ENCODE assay signal across 1 cellular context in the genomic region with DNA sequence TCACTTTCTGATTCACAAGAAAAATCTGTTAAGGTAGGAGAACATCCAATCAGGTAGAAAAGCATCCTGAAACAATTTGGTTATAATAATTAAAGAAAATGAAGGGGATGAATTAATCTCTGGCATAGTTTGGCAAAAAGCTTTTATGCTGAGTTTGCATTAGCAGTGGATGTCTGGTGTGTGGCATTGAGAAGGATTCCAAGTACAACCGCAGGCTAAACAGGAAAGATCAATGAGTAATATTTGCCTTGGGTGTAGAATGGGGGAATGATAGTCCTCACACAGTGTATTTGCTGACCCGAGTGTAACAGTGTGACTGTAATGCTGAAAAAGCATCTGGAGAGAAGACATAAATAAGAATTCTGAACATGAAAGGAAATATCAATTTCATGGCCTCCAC.
A peak's percentile ranks its signal among the peaks of the same experiment; 100 is the strongest.
TF ChIP-seq lines count a peak whose summit lies in the region.

No MANE protein-coding gene starts in this region.

TF ChIP-seq in HepG2, 621 proteins besides CTCF, POLR2A, EP300 and RAD21 (continued from another document and continues in another):
- TF ChIP-seq, protein P1, sequence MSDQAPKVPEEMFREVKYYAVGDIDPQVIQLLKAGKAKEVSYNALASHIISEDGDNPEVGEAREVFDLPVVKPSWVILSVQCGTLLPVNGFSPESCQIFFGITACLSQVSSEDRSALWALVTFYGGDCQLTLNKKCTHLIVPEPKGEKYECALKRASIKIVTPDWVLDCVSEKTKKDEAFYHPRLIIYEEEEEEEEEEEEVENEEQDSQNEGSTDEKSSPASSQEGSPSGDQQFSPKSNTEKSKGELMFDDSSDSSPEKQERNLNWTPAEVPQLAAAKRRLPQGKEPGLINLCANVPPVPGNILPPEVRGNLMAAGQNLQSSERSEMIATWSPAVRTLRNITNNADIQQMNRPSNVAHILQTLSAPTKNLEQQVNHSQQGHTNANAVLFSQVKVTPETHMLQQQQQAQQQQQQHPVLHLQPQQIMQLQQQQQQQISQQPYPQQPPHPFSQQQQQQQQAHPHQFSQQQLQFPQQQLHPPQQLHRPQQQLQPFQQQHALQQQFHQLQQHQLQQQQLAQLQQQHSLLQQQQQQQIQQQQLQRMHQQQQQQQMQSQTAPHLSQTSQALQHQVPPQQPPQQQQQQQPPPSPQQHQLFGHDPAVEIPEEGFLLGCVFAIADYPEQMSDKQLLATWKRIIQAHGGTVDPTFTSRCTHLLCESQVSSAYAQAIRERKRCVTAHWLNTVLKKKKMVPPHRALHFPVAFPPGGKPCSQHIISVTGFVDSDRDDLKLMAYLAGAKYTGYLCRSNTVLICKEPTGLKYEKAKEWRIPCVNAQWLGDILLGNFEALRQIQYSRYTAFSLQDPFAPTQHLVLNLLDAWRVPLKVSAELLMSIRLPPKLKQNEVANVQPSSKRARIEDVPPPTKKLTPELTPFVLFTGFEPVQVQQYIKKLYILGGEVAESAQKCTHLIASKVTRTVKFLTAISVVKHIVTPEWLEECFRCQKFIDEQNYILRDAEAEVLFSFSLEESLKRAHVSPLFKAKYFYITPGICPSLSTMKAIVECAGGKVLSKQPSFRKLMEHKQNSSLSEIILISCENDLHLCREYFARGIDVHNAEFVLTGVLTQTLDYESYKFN (CRISPR knock-in tag; conservative IDR thresholded peaks at IDR 0.05): peak; percentile 48; the same call in 1 of the 2 replicates
- TF ChIP-seq SMAD1 (CRISPR knock-in tag; IDR thresholded peaks at IDR 0.05; ENCODE audit: borderline replicate concordance, low read depth): no peak
- peak; percentile 28; the same call in 1 of the 2 replicates for TF ChIP-seq SAP130 (CRISPR knock-in tag; IDR thresholded peaks at IDR 0.05; ENCODE audit: low read depth)
- TF ChIP-seq BCL6 (CRISPR knock-in tag; IDR thresholded peaks at IDR 0.05): 0 out of 2 replicates have a peak, but pooled peaks have one; percentile 13
- TF ChIP-seq, protein P2, sequence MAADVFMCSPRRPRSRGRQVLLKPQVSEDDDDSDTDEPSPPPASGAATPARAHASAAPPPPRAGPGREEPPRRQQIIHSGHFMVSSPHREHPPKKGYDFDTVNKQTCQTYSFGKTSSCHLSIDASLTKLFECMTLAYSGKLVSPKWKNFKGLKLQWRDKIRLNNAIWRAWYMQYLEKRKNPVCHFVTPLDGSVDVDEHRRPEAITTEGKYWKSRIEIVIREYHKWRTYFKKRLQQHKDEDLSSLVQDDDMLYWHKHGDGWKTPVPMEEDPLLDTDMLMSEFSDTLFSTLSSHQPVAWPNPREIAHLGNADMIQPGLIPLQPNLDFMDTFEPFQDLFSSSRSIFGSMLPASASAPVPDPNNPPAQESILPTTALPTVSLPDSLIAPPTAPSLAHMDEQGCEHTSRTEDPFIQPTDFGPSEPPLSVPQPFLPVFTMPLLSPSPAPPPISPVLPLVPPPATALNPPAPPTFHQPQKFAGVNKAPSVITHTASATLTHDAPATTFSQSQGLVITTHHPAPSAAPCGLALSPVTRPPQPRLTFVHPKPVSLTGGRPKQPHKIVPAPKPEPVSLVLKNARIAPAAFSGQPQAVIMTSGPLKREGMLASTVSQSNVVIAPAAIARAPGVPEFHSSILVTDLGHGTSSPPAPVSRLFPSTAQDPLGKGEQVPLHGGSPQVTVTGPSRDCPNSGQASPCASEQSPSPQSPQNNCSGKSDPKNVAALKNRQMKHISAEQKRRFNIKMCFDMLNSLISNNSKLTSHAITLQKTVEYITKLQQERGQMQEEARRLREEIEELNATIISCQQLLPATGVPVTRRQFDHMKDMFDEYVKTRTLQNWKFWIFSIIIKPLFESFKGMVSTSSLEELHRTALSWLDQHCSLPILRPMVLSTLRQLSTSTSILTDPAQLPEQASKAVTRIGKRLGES (CRISPR knock-in tag; IDR thresholded peaks at IDR 0.05; ENCODE audit: borderline replicate concordance): no peak
- TF ChIP-seq, protein P3, sequence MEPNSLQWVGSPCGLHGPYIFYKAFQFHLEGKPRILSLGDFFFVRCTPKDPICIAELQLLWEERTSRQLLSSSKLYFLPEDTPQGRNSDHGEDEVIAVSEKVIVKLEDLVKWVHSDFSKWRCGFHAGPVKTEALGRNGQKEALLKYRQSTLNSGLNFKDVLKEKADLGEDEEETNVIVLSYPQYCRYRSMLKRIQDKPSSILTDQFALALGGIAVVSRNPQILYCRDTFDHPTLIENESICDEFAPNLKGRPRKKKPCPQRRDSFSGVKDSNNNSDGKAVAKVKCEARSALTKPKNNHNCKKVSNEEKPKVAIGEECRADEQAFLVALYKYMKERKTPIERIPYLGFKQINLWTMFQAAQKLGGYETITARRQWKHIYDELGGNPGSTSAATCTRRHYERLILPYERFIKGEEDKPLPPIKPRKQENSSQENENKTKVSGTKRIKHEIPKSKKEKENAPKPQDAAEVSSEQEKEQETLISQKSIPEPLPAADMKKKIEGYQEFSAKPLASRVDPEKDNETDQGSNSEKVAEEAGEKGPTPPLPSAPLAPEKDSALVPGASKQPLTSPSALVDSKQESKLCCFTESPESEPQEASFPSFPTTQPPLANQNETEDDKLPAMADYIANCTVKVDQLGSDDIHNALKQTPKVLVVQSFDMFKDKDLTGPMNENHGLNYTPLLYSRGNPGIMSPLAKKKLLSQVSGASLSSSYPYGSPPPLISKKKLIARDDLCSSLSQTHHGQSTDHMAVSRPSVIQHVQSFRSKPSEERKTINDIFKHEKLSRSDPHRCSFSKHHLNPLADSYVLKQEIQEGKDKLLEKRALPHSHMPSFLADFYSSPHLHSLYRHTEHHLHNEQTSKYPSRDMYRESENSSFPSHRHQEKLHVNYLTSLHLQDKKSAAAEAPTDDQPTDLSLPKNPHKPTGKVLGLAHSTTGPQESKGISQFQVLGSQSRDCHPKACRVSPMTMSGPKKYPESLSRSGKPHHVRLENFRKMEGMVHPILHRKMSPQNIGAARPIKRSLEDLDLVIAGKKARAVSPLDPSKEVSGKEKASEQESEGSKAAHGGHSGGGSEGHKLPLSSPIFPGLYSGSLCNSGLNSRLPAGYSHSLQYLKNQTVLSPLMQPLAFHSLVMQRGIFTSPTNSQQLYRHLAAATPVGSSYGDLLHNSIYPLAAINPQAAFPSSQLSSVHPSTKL (CRISPR knock-in tag; IDR thresholded peaks at IDR 0.05): peak; percentile 70
- no peak for TF ChIP-seq ZNF383 (CRISPR knock-in tag; IDR thresholded peaks at IDR 0.05; ENCODE audit: borderline replicate concordance)
- TF ChIP-seq, protein P4, sequence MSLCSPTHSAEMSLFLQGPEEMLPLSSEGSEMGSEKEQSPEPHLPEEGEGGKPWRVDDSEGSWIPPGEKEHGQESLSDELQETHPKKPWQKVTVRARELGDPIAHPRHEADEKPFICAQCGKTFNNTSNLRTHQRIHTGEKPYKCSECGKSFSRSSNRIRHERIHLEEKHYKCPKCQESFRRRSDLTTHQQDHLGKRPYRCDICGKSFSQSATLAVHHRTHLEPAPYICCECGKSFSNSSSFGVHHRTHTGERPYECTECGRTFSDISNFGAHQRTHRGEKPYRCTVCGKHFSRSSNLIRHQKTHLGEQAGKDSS (CRISPR knock-in tag; IDR thresholded peaks at IDR 0.05; ENCODE audit: borderline replicate concordance, low read depth): no peak
- TF ChIP-seq FOXA3 (CRISPR knock-in tag; IDR thresholded peaks at IDR 0.05): peak; percentile 45; the same call in 1 of the 2 replicates
- TF ChIP-seq TEAD3 (CRISPR knock-in tag; optimal IDR thresholded peaks at IDR 0.05; ENCODE audit: borderline replicate concordance): peak; percentile 51
- TF ChIP-seq, protein P5, sequence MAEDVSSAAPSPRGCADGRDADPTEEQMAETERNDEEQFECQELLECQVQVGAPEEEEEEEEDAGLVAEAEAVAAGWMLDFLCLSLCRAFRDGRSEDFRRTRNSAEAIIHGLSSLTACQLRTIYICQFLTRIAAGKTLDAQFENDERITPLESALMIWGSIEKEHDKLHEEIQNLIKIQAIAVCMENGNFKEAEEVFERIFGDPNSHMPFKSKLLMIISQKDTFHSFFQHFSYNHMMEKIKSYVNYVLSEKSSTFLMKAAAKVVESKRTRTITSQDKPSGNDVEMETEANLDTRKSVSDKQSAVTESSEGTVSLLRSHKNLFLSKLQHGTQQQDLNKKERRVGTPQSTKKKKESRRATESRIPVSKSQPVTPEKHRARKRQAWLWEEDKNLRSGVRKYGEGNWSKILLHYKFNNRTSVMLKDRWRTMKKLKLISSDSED (CRISPR knock-in tag; IDR thresholded peaks at IDR 0.05): no peak
- no peak for TF ChIP-seq ZNF225 (CRISPR knock-in tag; IDR thresholded peaks at IDR 0.05)
- TF ChIP-seq FOSL2 (CRISPR knock-in tag; IDR thresholded peaks at IDR 0.05): peak; percentile 51
- TF ChIP-seq, protein P6, sequence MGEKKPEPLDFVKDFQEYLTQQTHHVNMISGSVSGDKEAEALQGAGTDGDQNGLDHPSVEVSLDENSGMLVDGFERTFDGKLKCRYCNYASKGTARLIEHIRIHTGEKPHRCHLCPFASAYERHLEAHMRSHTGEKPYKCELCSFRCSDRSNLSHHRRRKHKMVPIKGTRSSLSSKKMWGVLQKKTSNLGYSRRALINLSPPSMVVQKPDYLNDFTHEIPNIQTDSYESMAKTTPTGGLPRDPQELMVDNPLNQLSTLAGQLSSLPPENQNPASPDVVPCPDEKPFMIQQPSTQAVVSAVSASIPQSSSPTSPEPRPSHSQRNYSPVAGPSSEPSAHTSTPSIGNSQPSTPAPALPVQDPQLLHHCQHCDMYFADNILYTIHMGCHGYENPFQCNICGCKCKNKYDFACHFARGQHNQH (CRISPR knock-in tag; IDR thresholded peaks at IDR 0.05): peak; percentile 62; the same call in 1 of the 2 replicates
- TF ChIP-seq, protein P7, sequence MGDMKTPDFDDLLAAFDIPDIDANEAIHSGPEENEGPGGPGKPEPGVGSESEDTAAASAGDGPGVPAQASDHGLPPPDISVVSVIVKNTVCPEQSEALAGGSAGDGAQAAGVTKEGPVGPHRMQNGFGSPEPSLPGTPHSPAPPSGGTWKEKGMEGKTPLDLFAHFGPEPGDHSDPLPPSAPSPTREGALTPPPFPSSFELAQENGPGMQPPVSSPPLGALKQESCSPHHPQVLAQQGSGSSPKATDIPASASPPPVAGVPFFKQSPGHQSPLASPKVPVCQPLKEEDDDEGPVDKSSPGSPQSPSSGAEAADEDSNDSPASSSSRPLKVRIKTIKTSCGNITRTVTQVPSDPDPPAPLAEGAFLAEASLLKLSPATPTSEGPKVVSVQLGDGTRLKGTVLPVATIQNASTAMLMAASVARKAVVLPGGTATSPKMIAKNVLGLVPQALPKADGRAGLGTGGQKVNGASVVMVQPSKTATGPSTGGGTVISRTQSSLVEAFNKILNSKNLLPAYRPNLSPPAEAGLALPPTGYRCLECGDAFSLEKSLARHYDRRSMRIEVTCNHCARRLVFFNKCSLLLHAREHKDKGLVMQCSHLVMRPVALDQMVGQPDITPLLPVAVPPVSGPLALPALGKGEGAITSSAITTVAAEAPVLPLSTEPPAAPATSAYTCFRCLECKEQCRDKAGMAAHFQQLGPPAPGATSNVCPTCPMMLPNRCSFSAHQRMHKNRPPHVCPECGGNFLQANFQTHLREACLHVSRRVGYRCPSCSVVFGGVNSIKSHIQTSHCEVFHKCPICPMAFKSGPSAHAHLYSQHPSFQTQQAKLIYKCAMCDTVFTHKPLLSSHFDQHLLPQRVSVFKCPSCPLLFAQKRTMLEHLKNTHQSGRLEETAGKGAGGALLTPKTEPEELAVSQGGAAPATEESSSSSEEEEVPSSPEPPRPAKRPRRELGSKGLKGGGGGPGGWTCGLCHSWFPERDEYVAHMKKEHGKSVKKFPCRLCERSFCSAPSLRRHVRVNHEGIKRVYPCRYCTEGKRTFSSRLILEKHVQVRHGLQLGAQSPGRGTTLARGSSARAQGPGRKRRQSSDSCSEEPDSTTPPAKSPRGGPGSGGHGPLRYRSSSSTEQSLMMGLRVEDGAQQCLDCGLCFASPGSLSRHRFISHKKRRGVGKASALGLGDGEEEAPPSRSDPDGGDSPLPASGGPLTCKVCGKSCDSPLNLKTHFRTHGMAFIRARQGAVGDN (CRISPR knock-in tag; IDR thresholded peaks at IDR 0.05): no peak
- 0 out of 2 replicates have a peak, but pooled peaks have one; percentile 16 for TF ChIP-seq RXRB (CRISPR knock-in tag; IDR thresholded peaks at IDR 0.05; ENCODE audit: borderline replicate concordance)
- TF ChIP-seq, protein P8, sequence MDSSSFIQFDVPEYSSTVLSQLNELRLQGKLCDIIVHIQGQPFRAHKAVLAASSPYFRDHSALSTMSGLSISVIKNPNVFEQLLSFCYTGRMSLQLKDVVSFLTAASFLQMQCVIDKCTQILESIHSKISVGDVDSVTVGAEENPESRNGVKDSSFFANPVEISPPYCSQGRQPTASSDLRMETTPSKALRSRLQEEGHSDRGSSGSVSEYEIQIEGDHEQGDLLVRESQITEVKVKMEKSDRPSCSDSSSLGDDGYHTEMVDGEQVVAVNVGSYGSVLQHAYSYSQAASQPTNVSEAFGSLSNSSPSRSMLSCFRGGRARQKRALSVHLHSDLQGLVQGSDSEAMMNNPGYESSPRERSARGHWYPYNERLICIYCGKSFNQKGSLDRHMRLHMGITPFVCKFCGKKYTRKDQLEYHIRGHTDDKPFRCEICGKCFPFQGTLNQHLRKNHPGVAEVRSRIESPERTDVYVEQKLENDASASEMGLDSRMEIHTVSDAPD (CRISPR knock-in tag; IDR thresholded peaks at IDR 0.05): no peak
- 0 out of 2 replicates have a peak, but pooled peaks have one; percentile 18 for TF ChIP-seq ZNF614 (CRISPR knock-in tag; IDR thresholded peaks at IDR 0.05; ENCODE audit: borderline replicate concordance)
- 0 out of 2 replicates have a peak, but pooled peaks have one; percentile 23 for TF ChIP-seq ZNF629 (CRISPR knock-in tag; conservative IDR thresholded peaks at IDR 0.05)
- no peak for TF ChIP-seq ZFP82 (CRISPR knock-in tag; IDR thresholded peaks at IDR 0.05; ENCODE audit: borderline replicate concordance)
- TF ChIP-seq MAFF (IDR thresholded peaks at IDR 0.05; ENCODE audit: low read depth, low read length): peak; percentile 99
- TF ChIP-seq SOX6 (IDR thresholded peaks at IDR 0.05): no peak
- 0 out of 2 replicates have a peak, but pooled peaks have one; percentile 15 for TF ChIP-seq SOX6 (CRISPR knock-in tag; IDR thresholded peaks at IDR 0.05)
- peak; percentile 99 for TF ChIP-seq MAFK (conservative IDR thresholded peaks at IDR 0.05 in 1 of 2, IDR thresholded peaks at IDR 0.05 in 1 of 2; ENCODE audit: low read length in 2 of 2)
- peak; percentile 58; the same call in 1 of the 2 replicates for TF ChIP-seq MAFG (CRISPR knock-in tag; IDR thresholded peaks at IDR 0.05)
- no peak for TF ChIP-seq FOXP1 (IDR thresholded peaks at IDR 0.05)
- TF ChIP-seq FOXP1 (CRISPR knock-in tag; IDR thresholded peaks at IDR 0.05): peak; percentile 19; the same call in 1 of the 2 replicates
- peak; percentile 37; the same call in 1 of the 2 replicates for TF ChIP-seq HMG20A (CRISPR knock-in tag; IDR thresholded peaks at IDR 0.05; ENCODE audit: borderline replicate concordance)
- TF ChIP-seq POLR2AphosphoS5 (IDR thresholded peaks at IDR 0.05; ENCODE audit: low read depth, low read length): no peak
- no peak for TF ChIP-seq ZNF75D (CRISPR knock-in tag; IDR thresholded peaks at IDR 0.05; ENCODE audit: borderline replicate concordance)
- TF ChIP-seq, protein P9, sequence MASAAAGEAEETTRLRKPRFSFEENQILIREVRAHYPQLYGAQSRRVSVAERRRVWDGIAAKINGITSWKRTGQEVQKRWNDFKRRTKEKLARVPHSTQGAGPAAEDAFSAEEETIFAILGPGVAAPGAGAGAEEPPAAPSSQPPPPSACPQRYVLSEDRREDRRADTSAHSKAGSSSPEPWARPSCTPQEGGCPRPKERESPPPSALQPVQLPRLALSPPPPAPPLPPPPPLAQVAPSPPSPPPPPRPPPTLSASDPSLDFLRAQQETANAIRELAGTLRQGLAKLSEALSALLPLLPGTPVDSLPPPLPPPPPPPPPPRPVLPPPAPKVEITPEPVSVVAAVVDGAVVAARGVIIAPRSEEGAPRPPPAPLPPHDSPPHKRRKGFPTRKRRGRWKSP (CRISPR knock-in tag; IDR thresholded peaks at IDR 0.05): no peak
